In the genomic region with DNA sequence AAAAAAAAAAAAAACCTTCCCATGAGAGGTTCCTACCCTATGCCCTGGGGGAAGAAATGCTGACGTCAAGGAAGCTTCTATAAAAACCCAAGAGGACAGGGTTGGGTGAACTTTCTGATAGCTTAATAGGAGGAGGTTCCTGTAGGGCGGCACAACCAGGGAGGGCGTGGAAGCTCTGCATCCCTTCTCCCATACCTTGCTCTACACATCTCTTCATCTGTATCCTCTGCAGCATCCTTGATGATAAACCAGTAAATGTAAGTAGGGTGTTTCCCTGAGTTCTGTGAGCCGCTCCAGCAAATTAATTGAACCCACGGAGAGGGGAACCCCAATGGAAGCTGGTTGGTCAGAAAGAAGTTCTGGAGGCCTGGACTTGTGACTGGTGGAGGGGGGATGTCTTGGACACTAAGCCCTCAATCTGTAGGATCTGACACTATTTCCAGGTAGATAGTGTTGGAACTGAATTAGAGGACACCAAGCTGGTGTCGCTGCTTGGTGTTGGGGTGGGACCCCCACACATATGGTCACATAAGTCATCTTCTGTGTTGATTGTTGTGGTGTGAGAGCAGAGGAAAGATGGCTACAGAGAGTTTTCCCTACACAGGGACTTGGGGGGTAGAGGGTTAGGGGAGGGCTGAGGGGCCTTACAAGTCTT, we compare ENCODE assay signal across 1 cellular context.
TF ChIP-seq lines count a peak whose summit lies in the region.

No MANE protein-coding gene starts in this region.

TF ChIP-seq in GM12878, 131 proteins besides CTCF, POLR2A, EP300 and RAD21 (continued from another document and continues in another):
- TF ChIP-seq CUX1 (IDR thresholded peaks at IDR 0.05; ENCODE audit: insufficient replicate concordance, low read depth, low read length): peak; percentile 67
- TF ChIP-seq SUZ12 (IDR thresholded peaks at IDR 0.05; ENCODE audit: unreplicated experiment): no peak
- TF ChIP-seq HDGF (IDR thresholded peaks at IDR 0.05): peak; percentile 42; the same call in 1 of the 2 replicates
- TF ChIP-seq JUND (IDR thresholded peaks at IDR 0.05; ENCODE audit: low read depth, low read length): no peak
- 0 out of 4 replicates have a peak, but pooled peaks of 1 of the 2 experiments have one; percentile 11 for TF ChIP-seq SRF (IDR thresholded peaks at IDR 0.05; ENCODE audit: low read depth in 2 of 2, low read length in 2 of 2)
- TF ChIP-seq ZNF207 (IDR thresholded peaks at IDR 0.05; ENCODE audit: borderline replicate concordance): no peak
- TF ChIP-seq TCF12 (IDR thresholded peaks at IDR 0.05; ENCODE audit: low read depth, low read length): no peak; the same call in 1 of the 2 replicates
- no peak for TF ChIP-seq STAT3 (IDR thresholded peaks at IDR 0.05; ENCODE audit: low read depth, low read length)
- TF ChIP-seq, protein P1, sequence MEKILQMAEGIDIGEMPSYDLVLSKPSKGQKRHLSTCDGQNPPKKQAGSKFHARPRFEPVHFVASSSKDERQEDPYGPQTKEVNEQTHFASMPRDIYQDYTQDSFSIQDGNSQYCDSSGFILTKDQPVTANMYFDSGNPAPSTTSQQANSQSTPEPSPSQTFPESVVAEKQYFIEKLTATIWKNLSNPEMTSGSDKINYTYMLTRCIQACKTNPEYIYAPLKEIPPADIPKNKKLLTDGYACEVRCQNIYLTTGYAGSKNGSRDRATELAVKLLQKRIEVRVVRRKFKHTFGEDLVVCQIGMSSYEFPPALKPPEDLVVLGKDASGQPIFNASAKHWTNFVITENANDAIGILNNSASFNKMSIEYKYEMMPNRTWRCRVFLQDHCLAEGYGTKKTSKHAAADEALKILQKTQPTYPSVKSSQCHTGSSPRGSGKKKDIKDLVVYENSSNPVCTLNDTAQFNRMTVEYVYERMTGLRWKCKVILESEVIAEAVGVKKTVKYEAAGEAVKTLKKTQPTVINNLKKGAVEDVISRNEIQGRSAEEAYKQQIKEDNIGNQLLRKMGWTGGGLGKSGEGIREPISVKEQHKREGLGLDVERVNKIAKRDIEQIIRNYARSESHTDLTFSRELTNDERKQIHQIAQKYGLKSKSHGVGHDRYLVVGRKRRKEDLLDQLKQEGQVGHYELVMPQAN (conservative IDR thresholded peaks at IDR 0.05): no peak
- no peak for TF ChIP-seq BMI1 (IDR thresholded peaks at IDR 0.05; ENCODE audit: borderline replicate concordance)
- no peak for TF ChIP-seq TARDBP (IDR thresholded peaks at IDR 0.05; ENCODE audit: borderline replicate concordance)
- no peak for TF ChIP-seq SREBF2 (IDR thresholded peaks at IDR 0.05; ENCODE audit: low read length)
- TF ChIP-seq ATF2 (IDR thresholded peaks at IDR 0.05; ENCODE audit: low read length): 0 out of 2 replicates have a peak, but pooled peaks have one; percentile 52
- TF ChIP-seq RAD51 (IDR thresholded peaks at IDR 0.05): no peak
- peak in 1 of 2 experiments; percentile 39; a peak in 1 of 4 replicates for TF ChIP-seq BHLHE40 (IDR thresholded peaks at IDR 0.05; ENCODE audit: borderline replicate concordance in 1 of 2, low read depth in 2 of 2, low read length in 1 of 2)
- TF ChIP-seq MAX (IDR thresholded peaks at IDR 0.05; ENCODE audit: low read depth, low read length): no peak
- no peak for TF ChIP-seq RCOR1 (conservative IDR thresholded peaks at IDR 0.05; ENCODE audit: low read depth, low read length)
- TF ChIP-seq, protein P2, sequence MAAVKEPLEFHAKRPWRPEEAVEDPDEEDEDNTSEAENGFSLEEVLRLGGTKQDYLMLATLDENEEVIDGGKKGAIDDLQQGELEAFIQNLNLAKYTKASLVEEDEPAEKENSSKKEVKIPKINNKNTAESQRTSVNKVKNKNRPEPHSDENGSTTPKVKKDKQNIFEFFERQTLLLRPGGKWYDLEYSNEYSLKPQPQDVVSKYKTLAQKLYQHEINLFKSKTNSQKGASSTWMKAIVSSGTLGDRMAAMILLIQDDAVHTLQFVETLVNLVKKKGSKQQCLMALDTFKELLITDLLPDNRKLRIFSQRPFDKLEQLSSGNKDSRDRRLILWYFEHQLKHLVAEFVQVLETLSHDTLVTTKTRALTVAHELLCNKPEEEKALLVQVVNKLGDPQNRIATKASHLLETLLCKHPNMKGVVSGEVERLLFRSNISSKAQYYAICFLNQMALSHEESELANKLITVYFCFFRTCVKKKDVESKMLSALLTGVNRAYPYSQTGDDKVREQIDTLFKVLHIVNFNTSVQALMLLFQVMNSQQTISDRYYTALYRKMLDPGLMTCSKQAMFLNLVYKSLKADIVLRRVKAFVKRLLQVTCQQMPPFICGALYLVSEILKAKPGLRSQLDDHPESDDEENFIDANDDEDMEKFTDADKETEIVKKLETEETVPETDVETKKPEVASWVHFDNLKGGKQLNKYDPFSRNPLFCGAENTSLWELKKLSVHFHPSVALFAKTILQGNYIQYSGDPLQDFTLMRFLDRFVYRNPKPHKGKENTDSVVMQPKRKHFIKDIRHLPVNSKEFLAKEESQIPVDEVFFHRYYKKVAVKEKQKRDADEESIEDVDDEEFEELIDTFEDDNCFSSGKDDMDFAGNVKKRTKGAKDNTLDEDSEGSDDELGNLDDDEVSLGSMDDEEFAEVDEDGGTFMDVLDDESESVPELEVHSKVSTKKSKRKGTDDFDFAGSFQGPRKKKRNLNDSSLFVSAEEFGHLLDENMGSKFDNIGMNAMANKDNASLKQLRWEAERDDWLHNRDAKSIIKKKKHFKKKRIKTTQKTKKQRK (IDR thresholded peaks at IDR 0.05; ENCODE audit: low read depth, low read length): no peak
- no peak for TF ChIP-seq ZNF217 (IDR thresholded peaks at IDR 0.05)
- no peak for TF ChIP-seq NFXL1 (IDR thresholded peaks at IDR 0.05; ENCODE audit: borderline replicate concordance)
- TF ChIP-seq HDAC6 (IDR thresholded peaks at IDR 0.05; ENCODE audit: unreplicated experiment): peak; percentile 17
- TF ChIP-seq PRDM15 (CRISPR knock-in tag; IDR thresholded peaks at IDR 0.05): 0 out of 2 replicates have a peak, but pooled peaks have one; percentile 15
- TF ChIP-seq CREM (IDR thresholded peaks at IDR 0.05; ENCODE audit: low read depth): peak; percentile 83
- TF ChIP-seq IKZF1 (conservative IDR thresholded peaks at IDR 0.05): peak; percentile 56; the same call in 1 of the 2 replicates
- TF ChIP-seq, protein P3, sequence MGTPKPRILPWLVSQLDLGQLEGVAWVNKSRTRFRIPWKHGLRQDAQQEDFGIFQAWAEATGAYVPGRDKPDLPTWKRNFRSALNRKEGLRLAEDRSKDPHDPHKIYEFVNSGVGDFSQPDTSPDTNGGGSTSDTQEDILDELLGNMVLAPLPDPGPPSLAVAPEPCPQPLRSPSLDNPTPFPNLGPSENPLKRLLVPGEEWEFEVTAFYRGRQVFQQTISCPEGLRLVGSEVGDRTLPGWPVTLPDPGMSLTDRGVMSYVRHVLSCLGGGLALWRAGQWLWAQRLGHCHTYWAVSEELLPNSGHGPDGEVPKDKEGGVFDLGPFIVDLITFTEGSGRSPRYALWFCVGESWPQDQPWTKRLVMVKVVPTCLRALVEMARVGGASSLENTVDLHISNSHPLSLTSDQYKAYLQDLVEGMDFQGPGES (IDR thresholded peaks at IDR 0.05): no peak
- TF ChIP-seq CHD1 (IDR thresholded peaks at IDR 0.05; ENCODE audit: low read depth, low read length): 0 out of 2 replicates have a peak, but pooled peaks have one; percentile 78
- peak; percentile 77 for TF ChIP-seq EED (IDR thresholded peaks at IDR 0.05; ENCODE audit: low read depth)
- TF ChIP-seq DPF2 (IDR thresholded peaks at IDR 0.05): 0 out of 2 replicates have a peak, but pooled peaks have one; percentile 9
- TF ChIP-seq ZNF274 (IDR thresholded peaks at IDR 0.05; ENCODE audit: insufficient read depth, insufficient read length): no peak
- TF ChIP-seq FOXM1 (IDR thresholded peaks at IDR 0.05; ENCODE audit: low read depth, low read length): no peak
- TF ChIP-seq, protein P4, sequence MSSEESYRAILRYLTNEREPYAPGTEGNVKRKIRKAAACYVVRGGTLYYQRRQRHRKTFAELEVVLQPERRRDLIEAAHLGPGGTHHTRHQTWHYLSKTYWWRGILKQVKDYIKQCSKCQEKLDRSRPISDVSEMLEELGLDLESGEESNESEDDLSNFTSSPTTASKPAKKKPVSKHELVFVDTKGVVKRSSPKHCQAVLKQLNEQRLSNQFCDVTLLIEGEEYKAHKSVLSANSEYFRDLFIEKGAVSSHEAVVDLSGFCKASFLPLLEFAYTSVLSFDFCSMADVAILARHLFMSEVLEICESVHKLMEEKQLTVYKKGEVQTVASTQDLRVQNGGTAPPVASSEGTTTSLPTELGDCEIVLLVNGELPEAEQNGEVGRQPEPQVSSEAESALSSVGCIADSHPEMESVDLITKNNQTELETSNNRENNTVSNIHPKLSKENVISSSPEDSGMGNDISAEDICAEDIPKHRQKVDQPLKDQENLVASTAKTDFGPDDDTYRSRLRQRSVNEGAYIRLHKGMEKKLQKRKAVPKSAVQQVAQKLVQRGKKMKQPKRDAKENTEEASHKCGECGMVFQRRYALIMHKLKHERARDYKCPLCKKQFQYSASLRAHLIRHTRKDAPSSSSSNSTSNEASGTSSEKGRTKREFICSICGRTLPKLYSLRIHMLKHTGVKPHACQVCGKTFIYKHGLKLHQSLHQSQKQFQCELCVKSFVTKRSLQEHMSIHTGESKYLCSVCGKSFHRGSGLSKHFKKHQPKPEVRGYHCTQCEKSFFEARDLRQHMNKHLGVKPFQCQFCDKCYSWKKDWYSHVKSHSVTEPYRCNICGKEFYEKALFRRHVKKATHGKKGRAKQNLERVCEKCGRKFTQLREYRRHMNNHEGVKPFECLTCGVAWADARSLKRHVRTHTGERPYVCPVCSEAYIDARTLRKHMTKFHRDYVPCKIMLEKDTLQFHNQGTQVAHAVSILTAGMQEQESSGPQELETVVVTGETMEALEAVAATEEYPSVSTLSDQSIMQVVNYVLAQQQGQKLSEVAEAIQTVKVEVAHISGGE (CRISPR knock-in tag; IDR thresholded peaks at IDR 0.05): no peak
- TF ChIP-seq NR2C2 (IDR thresholded peaks at IDR 0.05; ENCODE audit: borderline replicate concordance, control insufficient read depth, insufficient read length, low read depth): no peak
- no peak for TF ChIP-seq SIN3A (IDR thresholded peaks at IDR 0.05; ENCODE audit: low read depth, low read length)
